ENCODE assay signal across 8 cellular contexts in the genomic region with DNA sequence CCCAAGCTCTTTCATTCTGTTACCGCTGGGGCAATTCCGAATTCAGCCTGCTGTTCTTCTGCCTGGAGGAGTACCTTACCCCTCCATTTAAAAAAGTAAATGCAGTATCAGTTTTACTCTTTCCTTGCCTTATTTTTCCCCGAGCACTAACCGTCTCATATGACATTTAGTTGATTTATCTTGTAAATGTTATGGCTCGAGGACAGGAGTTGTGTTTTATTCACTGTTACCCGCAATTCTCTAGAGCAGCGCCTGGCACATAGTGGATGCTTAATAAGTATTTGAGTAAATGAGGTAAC.
DNase-seq lines count a peak whose midpoint lies in the region.

No MANE protein-coding gene starts in this region.

- no peaks in the 10 kb centered on the region for H3K27me3 ChIP-seq in HUES6 (ENCODE audit: control insufficient read depth, insufficient read depth, low read length)
- H3K27me3 ChIP-seq in duodenal mucosa (ENCODE audit: control insufficient read depth in 1 of 2, insufficient read depth in 2 of 2, low read length in 2 of 2), result no peaks in the 10 kb centered on the region
- H3K27me3 ChIP-seq in rectal smooth muscle tissue (ENCODE audit: control insufficient read depth, insufficient read depth, low read length), result no peaks in the 10 kb centered on the region

- H3K9ac ChIP-seq in HUES6 (ENCODE audit: low read length) (no peak overlapping the region), duodenal mucosa (ENCODE audit: low read depth in 1 of 2, low read length in 2 of 2) (peak overlapping the region; percentile 55 to 74), rectal smooth muscle tissue (ENCODE audit: low read length) (no peak overlapping the region)

- H3K4me1 Mint-ChIP-seq in T-helper 2 cell treated with Interferon-gamma antibody and Interleukin-4, amounts not matched to agents 5 μg/mL and 100 μg/mL, for 36 hours (ENCODE audit: low read depth), result peaks cover 41% of the 10 kb centered on the region

- H3K4me1 ChIP-seq in HUES6 (ENCODE audit: control insufficient read depth, insufficient read depth, low read length) (peaks cover 4% of the 10 kb centered on the region; the same call in 1 of the 2 replicates), duodenal mucosa (ENCODE audit: control insufficient read depth in 1 of 2, insufficient read depth in 2 of 2, low read length in 2 of 2) (peaks cover 18% of the 10 kb centered on the region in 2 donors), rectal smooth muscle tissue (ENCODE audit: control insufficient read depth, insufficient read depth, low read length) (peaks cover 8% of the 10 kb centered on the region)

- H3K9me3 Mint-ChIP-seq in T-helper 2 cell treated with Interferon-gamma antibody and Interleukin-4, amounts not matched to agents 5 μg/mL and 100 μg/mL, for 36 hours, result no peaks in the 10 kb centered on the region

- H3K36me3 Mint-ChIP-seq in T-helper 2 cell treated with Interferon-gamma antibody and Interleukin-4, amounts not matched to agents 5 μg/mL and 100 μg/mL, for 36 hours (ENCODE audit: low read depth), result peaks cover 16% of the 10 kb centered on the region

- peak overlapping the region; percentile 99 for H3K27ac Mint-ChIP-seq in T-helper 2 cell treated with Interferon-gamma antibody and Interleukin-4, amounts not matched to agents 5 μg/mL and 100 μg/mL, for 36 hours

- peaks cover 3% of the 10 kb centered on the region; the same call in 1 of the 2 replicates for H3K36me3 ChIP-seq in HUES6 (ENCODE audit: control insufficient read depth, insufficient read depth, low read length)
- H3K36me3 ChIP-seq in duodenal mucosa (ENCODE audit: control insufficient read depth in 1 of 2, insufficient read depth in 2 of 2, low read length in 2 of 2), result no peaks in the 10 kb centered on the region
- H3K36me3 ChIP-seq in rectal smooth muscle tissue (ENCODE audit: control insufficient read depth, insufficient read depth, low read length), result no peaks in the 10 kb centered on the region

- H3K4me3 Mint-ChIP-seq in T-helper 2 cell treated with Interferon-gamma antibody and Interleukin-4, amounts not matched to agents 5 μg/mL and 100 μg/mL, for 36 hours, result peak overlapping the region; percentile 97

- H3K4me3 ChIP-seq in HUES6 (ENCODE audit: low read depth, low read length) (peak overlapping the region; percentile 80), duodenal mucosa (ENCODE audit: low read depth in 1 of 2, low read length in 2 of 2) (peak overlapping the region; percentile 68 to 91), rectal smooth muscle tissue (ENCODE audit: low read length) (peak overlapping the region; percentile 71)

- DNase-seq in T-helper 2 cell treated with Interferon-gamma antibody and Interleukin-4, amounts not matched to agents 5 μg/mL and 100 μg/mL, for 36 hours (ENCODE audit: low spot score), result no peak
- DNase-seq in T-helper 2 cell (no peak), COLO829 (ENCODE audit: low spot score) (no peak), SIG-M5 (lab: John Stamatoyannopoulos, UW) (no peak), inferior parietal cortex (ENCODE audit: extremely low spot score) (no peak)

- H3K9me3 ChIP-seq in HUES6 (ENCODE audit: control insufficient read depth, insufficient read depth, low read depth, low read length), result no peaks in the 10 kb centered on the region
- no peaks in the 10 kb centered on the region for H3K9me3 ChIP-seq in duodenal mucosa (ENCODE audit: control insufficient read depth in 1 of 2, low read length in 2 of 2)

- H3K27me3 Mint-ChIP-seq in T-helper 2 cell treated with Interferon-gamma antibody and Interleukin-4, amounts not matched to agents 5 μg/mL and 100 μg/mL, for 36 hours (ENCODE audit: low read depth), result peaks cover 8% of the 10 kb centered on the region

- H3K27ac ChIP-seq in HUES6 (ENCODE audit: low read depth, low read length) (no peak overlapping the region), duodenal mucosa (ENCODE audit: low read depth, low read length) (no peak overlapping the region), rectal smooth muscle tissue (ENCODE audit: low read depth, low read length) (peak overlapping the region; percentile 51)

Comparison
In these comparisons a context has a peak if more than half of its experiments do, and no peak if none do; other contexts are left out.
1. H3K9ac ChIP-seq: peak in duodenal mucosa (2 of 2); none in HUES6 (single experiment) and rectal smooth muscle tissue (single experiment).
2. Peak in every context shown above with its lines, with median percentiles within 50 percentile points of each other: H3K4me3 ChIP-seq.